ENCODE assay signal across 24 cellular contexts in genomic region chr11:59418151-59418550, GRCh38. TPM values are rescaled to one million over a fixed set of nuclear protein-coding genes. Genes with fewer than 3 reads are reported as not detected.
"Had no signal": no experiment of that assay in that cellular context is flagged by ENCODE, and none has a peak within 500 bp of the region (broad histone marks: within the 10 kb centered on the region; RNA-seq: fewer than 3 reads in every experiment).

No MANE protein-coding gene starts in this region.

- DNase-seq: activated CD4-positive, alpha-beta T cell treated with anti-CD3 and anti-CD28 coated beads, Interleukin-2, amount 10 ng/mL, durations not matched to agents 7 days and 5 days; activated CD4-positive, CD25-positive, alpha-beta regulatory T cell treated with anti-CD3 and anti-CD28 coated beads, Interleukin-2, amount 50 U/mL, for 72 hours; activated CD8-positive, alpha-beta memory T cell treated with anti-CD3 and anti-CD28 coated beads, Interleukin-2, amount 10 ng/mL, durations not matched to agents 7 days and 5 days; activated CD8-positive, alpha-beta T cell treated with anti-CD3 and anti-CD28 coated beads for 36 hours; activated effector memory CD4-positive, alpha-beta T cell treated with anti-CD3 and anti-CD28 coated beads, Interleukin-2, amount 50 U/mL, for 16 hours; activated naive CD4-positive, alpha-beta T cell treated with anti-CD3 and anti-CD28 coated beads, Interleukin-2, amount 10 ng/mL, durations not matched to agents 7 days and 5 days; activated naive CD8-positive, alpha-beta T cell treated with anti-CD3 and anti-CD28 coated beads, Interleukin-2, amount 50 U/mL, for 24 hours; activated T-cell treated with anti-CD3 and anti-CD28 coated beads for 4 hours; heart right ventricle; left colon; mucosa of descending colon; naive thymus-derived CD4-positive, alpha-beta T cell; occipital lobe; right lobe of liver; stimulated activated CD4-positive, alpha-beta T cell treated with anti-CD3 and anti-CD28 coated beads, Interleukin-1b, Interleukin-23, amount 100 ng/mL, for 48 hours; testis; WERI-Rb-1 had no signal

- H3K27me3 ChIP-seq: right lobe of liver, testis had no signal

- H3K27ac ChIP-seq: epithelial cell of prostate, heart right ventricle, right lobe of liver, skin epidermis, testis, WERI-Rb-1 had no signal

- H3K36me3 ChIP-seq: heart right ventricle, right lobe of liver, WERI-Rb-1 had no signal

- H3K4me3 ChIP-seq: heart right ventricle, mucosa of descending colon, right lobe of liver, skin epidermis, testis had no signal

- H3K9me3 ChIP-seq: heart right ventricle, mucosa of descending colon, right lobe of liver, testis had no signal

- H3K4me1 ChIP-seq: right lobe of liver, testis had no signal

- ATAC-seq: activated CD8-positive, alpha-beta memory T cell treated with anti-CD3 and anti-CD28 coated beads, Interleukin-2, amount 10 ng/mL, durations not matched to agents 7 days and 5 days; activated CD8-positive, alpha-beta T cell treated with anti-CD3 and anti-CD28 coated beads for 36 hours; activated naive CD8-positive, alpha-beta T cell treated with anti-CD3 and anti-CD28 coated beads, Interleukin-2, amount 50 U/mL, for 24 hours; heart right ventricle; left colon; mucosa of descending colon; naive thymus-derived CD4-positive, alpha-beta T cell; right lobe of liver; stimulated activated effector memory CD8-positive, alpha-beta T cell treated with anti-CD3 and anti-CD28 coated beads, Interleukin-12 subunit alpha, Interleukin-12 subunit beta, amount 100 ng/mL, for 72 hours had no signal

RNA-seq across cellular contexts. Expression of gene OR5A2, which starts 8.1 kb away (rescaled TPM):
- total RNA-seq: activated CD4-positive, alpha-beta T cell treated with anti-CD3 and anti-CD28 coated beads, Interleukin-2, amount 10 ng/mL, durations not matched to agents 7 days and 5 days; activated CD8-positive, alpha-beta memory T cell treated with anti-CD3 and anti-CD28 coated beads, Interleukin-2, amount 10 ng/mL, durations not matched to agents 7 days and 5 days; activated CD8-positive, alpha-beta T cell treated with anti-CD3 and anti-CD28 coated beads for 36 hours; chondrocyte; fibroblast of villous mesenchyme; heart right ventricle; left colon; lower leg skin; mucosa of descending colon; naive thymus-derived CD4-positive, alpha-beta T cell; neural crest cell; occipital lobe; right lobe of liver had no signal

RNA-seq across cellular contexts. Expression of gene OR5A1, which starts 18.1 kb away (rescaled TPM):
- total RNA-seq: activated CD4-positive, alpha-beta T cell treated with anti-CD3 and anti-CD28 coated beads, Interleukin-2, amount 10 ng/mL, durations not matched to agents 7 days and 5 days; activated CD8-positive, alpha-beta memory T cell treated with anti-CD3 and anti-CD28 coated beads, Interleukin-2, amount 10 ng/mL, durations not matched to agents 7 days and 5 days; activated CD8-positive, alpha-beta T cell treated with anti-CD3 and anti-CD28 coated beads for 36 hours; chondrocyte; fibroblast of villous mesenchyme; heart right ventricle; left colon; lower leg skin; mucosa of descending colon; naive thymus-derived CD4-positive, alpha-beta T cell; neural crest cell; occipital lobe; right lobe of liver had no signal

RNA-seq across cellular contexts. Expression of gene OR4D6, which starts 38.6 kb away (rescaled TPM):
- total RNA-seq: activated CD4-positive, alpha-beta T cell treated with anti-CD3 and anti-CD28 coated beads, Interleukin-2, amount 10 ng/mL, durations not matched to agents 7 days and 5 days; activated CD8-positive, alpha-beta memory T cell treated with anti-CD3 and anti-CD28 coated beads, Interleukin-2, amount 10 ng/mL, durations not matched to agents 7 days and 5 days; activated CD8-positive, alpha-beta T cell treated with anti-CD3 and anti-CD28 coated beads for 36 hours; chondrocyte; fibroblast of villous mesenchyme; heart right ventricle; left colon; lower leg skin; mucosa of descending colon; naive thymus-derived CD4-positive, alpha-beta T cell; neural crest cell; occipital lobe; right lobe of liver; testis had no signal

RNA-seq across cellular contexts. Expression of gene OR4D10, which starts 55.0 kb away (rescaled TPM):
- total RNA-seq: activated CD4-positive, alpha-beta T cell treated with anti-CD3 and anti-CD28 coated beads, Interleukin-2, amount 10 ng/mL, durations not matched to agents 7 days and 5 days; activated CD8-positive, alpha-beta memory T cell treated with anti-CD3 and anti-CD28 coated beads, Interleukin-2, amount 10 ng/mL, durations not matched to agents 7 days and 5 days; activated CD8-positive, alpha-beta T cell treated with anti-CD3 and anti-CD28 coated beads for 36 hours; chondrocyte; fibroblast of villous mesenchyme; heart right ventricle; left colon; lower leg skin; mucosa of descending colon; naive thymus-derived CD4-positive, alpha-beta T cell; neural crest cell; occipital lobe; right lobe of liver had no signal

RNA-seq across cellular contexts. Expression of gene OR5AN1, which starts 59.5 kb away (rescaled TPM):
- total RNA-seq: activated CD4-positive, alpha-beta T cell treated with anti-CD3 and anti-CD28 coated beads, Interleukin-2, amount 10 ng/mL, durations not matched to agents 7 days and 5 days; activated CD8-positive, alpha-beta memory T cell treated with anti-CD3 and anti-CD28 coated beads, Interleukin-2, amount 10 ng/mL, durations not matched to agents 7 days and 5 days; activated CD8-positive, alpha-beta T cell treated with anti-CD3 and anti-CD28 coated beads for 36 hours; chondrocyte; fibroblast of villous mesenchyme; heart right ventricle; left colon; lower leg skin; mucosa of descending colon; naive thymus-derived CD4-positive, alpha-beta T cell; neural crest cell; occipital lobe had no signal
